8 cellular contexts compared by ENCODE assay signal in the genomic region with DNA sequence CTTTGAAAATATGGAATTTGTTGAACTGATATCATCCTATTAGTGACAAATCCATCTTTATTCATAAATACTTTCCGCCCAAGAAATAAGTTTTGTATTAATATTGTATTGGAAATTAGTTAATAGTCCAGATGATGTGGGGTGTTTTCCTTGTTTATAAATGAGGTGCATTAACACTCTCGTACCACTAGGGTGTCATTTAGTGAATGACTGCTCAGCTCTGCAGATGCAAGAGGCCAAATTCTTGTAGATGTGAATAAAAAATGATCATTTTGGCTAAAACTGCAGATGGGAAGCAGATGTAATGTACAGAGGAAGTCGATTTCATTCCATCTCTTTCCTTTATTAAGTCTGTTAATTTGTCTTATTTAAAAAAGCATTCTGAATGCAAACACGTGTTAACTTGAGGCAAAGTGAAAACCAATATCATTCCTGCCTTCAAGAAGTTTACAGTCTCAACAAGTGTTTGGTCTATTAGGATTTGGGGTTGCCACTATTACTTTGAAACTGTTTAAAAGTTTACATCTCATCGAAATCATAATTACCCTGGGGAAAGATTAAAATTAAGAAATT.
DNase-seq lines count a peak whose midpoint lies in the region; ATAC-seq, FAIRE-seq and TF ChIP-seq lines count a peak whose summit lies in the region.

No MANE protein-coding gene starts in this region.

- H2BK120ac ChIP-seq in neuronal stem cell (ENCODE audit: low read depth, low read length), result no peak overlapping the region

- no peak overlapping the region for H3K23ac ChIP-seq in neuronal stem cell (ENCODE audit: low read depth, low read length, poor library complexity)

- no peak overlapping the region for H3K4me3 ChIP-seq in SU-DHL-6 (ENCODE audit: insufficient read depth, low read length, poor library complexity, severe bottlenecking)
- H3K4me3 ChIP-seq in kidney (ENCODE audit: low read length in 2 of 2), result no peak overlapping the region
- no peak overlapping the region for H3K4me3 ChIP-seq in neuronal stem cell (ENCODE audit: low read length in 2 of 2)

- H2BK15ac ChIP-seq in neuronal stem cell (ENCODE audit: low read length), result no peak overlapping the region

- H2AFZ ChIP-seq in SU-DHL-6 (ENCODE audit: low read depth, low read length, severe bottlenecking) (no peak overlapping the region), neuronal stem cell (ENCODE audit: low read length) (no peak overlapping the region)

- H3F3A ChIP-seq in SU-DHL-6 (ENCODE audit: insufficient read depth), result no peaks in the 10 kb centered on the region

- intact Hi-C loops in kidney (cut with DNase I), result no loop called here

- H2AK5ac ChIP-seq in neuronal stem cell (ENCODE audit: low read depth, low read length), result no peak overlapping the region

- no peaks in the 10 kb centered on the region for H3K9me3 ChIP-seq in SU-DHL-6 (ENCODE audit: insufficient read depth, low read length)
- H3K9me3 ChIP-seq in kidney (ENCODE audit: control insufficient read depth in 1 of 2, low read length in 2 of 2), result no peaks in the 10 kb centered on the region
- H3K9me3 ChIP-seq in neuronal stem cell (replicated peaks in 1 of 2; ENCODE audit: control insufficient read depth in 2 of 2, insufficient read depth in 1 of 2, low read depth in 1 of 2, low read length in 2 of 2), result no peaks in the 10 kb centered on the region

- H3K27me3 ChIP-seq in SU-DHL-6 (ENCODE audit: low read length) (no peaks in the 10 kb centered on the region), neuronal stem cell (ENCODE audit: control insufficient read depth in 3 of 3, insufficient read depth in 3 of 3, low read depth in 1 of 3, low read length in 3 of 3) (peaks cover 0 to 23% (median 7%) of the 10 kb centered on the region in 3 experiments)

- WGBS in neuronal stem cell (ENCODE audit: extremely low coverage in 2 of 2, insufficient read length in 2 of 2, insufficient replicate concordance in 1 of 2), 2 donors, result no CpG with 5 or more reads among the region's 5 CpGs

- peak; percentile 17 for FAIRE-seq in kidney (lab: Jason Lieb, UNC)

- TF ChIP-seq CTCF in SU-DHL-6 (IDR thresholded peaks at IDR 0.05; ENCODE audit: insufficient read depth, low read length, poor library complexity, severe bottlenecking) (peak; percentile 45), kidney (IDR thresholded peaks at IDR 0.05; ENCODE audit: borderline replicate concordance, extremely low read depth, insufficient read depth) (peak; percentile 8)

- DNase-seq in AG20443 (ENCODE audit: low spot score), result peak; percentile 56
- DNase-seq in GM19240 (ENCODE audit: insufficient read length, low spot score), result peak; percentile 25
- DNase-seq in kidney, result no peak
- DNase-seq in activated naive CD4-positive, alpha-beta T cell (lab: John Stamatoyannopoulos, UW), result no peak
- no peak for DNase-seq in neuronal stem cell (ENCODE audit: low spot score)
- no peak for DNase-seq in dedifferentiated amniotic fluid mesenchymal stem cell (ENCODE audit: extremely low spot score)

- H2BK12ac ChIP-seq in neuronal stem cell (ENCODE audit: low read length), result no peak overlapping the region

- ATAC-seq in HG03571 (IDR thresholded peaks at IDR 0.05; ENCODE audit: unreplicated experiment), result no peak

- H3K4me1 ChIP-seq in kidney (ENCODE audit: control insufficient read depth in 1 of 2, insufficient read depth in 1 of 2, low read depth in 1 of 2, low read length in 2 of 2), result peaks cover 0 to 8% of the 10 kb centered on the region in 2 donors
- H3K4me1 ChIP-seq in neuronal stem cell (ENCODE audit: control insufficient read depth in 2 of 2, insufficient read depth in 1 of 2, low read depth in 1 of 2, low read length in 2 of 2), result peaks cover 0 to 7% of the 10 kb centered on the region in 2 donors

- H3K14ac ChIP-seq in neuronal stem cell (ENCODE audit: low read length), result no peak overlapping the region

- no peak overlapping the region for H4K8ac ChIP-seq in neuronal stem cell (ENCODE audit: low read depth, low read length)

- no peaks in the 10 kb centered on the region for H3K79me1 ChIP-seq in neuronal stem cell (ENCODE audit: low read depth, low read length)

- no peak overlapping the region for H4K91ac ChIP-seq in neuronal stem cell (ENCODE audit: low read depth, low read length, poor library complexity)

- no peaks in the 10 kb centered on the region for H3K9me2 ChIP-seq in SU-DHL-6 (replicated peaks; ENCODE audit: insufficient read depth, low read length)

- H3K4ac ChIP-seq in neuronal stem cell (ENCODE audit: low read length), result no peak overlapping the region

- H2BK5ac ChIP-seq in neuronal stem cell (ENCODE audit: low read length), result no peak overlapping the region

- H4K20me1 ChIP-seq in SU-DHL-6 (ENCODE audit: low read depth, low read length), result no peaks in the 10 kb centered on the region

- H3K4me2 ChIP-seq in SU-DHL-6 (ENCODE audit: low read depth, low read length, poor library complexity, severe bottlenecking) (no peak overlapping the region), neuronal stem cell (ENCODE audit: insufficient read depth, low read length, poor library complexity, severe bottlenecking) (no peak overlapping the region)

- H3K27ac ChIP-seq in SU-DHL-6 (ENCODE audit: low read depth, low read length), result no peak overlapping the region
- no peak overlapping the region for H3K27ac ChIP-seq in kidney (ENCODE audit: low read depth in 2 of 2, low read length in 2 of 2)
- no peak overlapping the region for H3K27ac ChIP-seq in neuronal stem cell (replicated peaks; ENCODE audit: low read length)

- no peak overlapping the region for H3K18ac ChIP-seq in neuronal stem cell (ENCODE audit: low read length)

- H3K79me2 ChIP-seq in SU-DHL-6 (ENCODE audit: insufficient read depth, low read length), result no peaks in the 10 kb centered on the region

- no peaks in the 10 kb centered on the region for H3K36me3 ChIP-seq in SU-DHL-6 (ENCODE audit: low read length)
- no peaks in the 10 kb centered on the region for H3K36me3 ChIP-seq in kidney (ENCODE audit: control insufficient read depth in 1 of 2, insufficient read depth in 2 of 2, low read length in 2 of 2)
- H3K36me3 ChIP-seq in neuronal stem cell (replicated peaks in 1 of 2; ENCODE audit: control insufficient read depth in 2 of 2, insufficient read depth in 2 of 2, low read length in 2 of 2), result no peaks in the 10 kb centered on the region

- H3K9ac ChIP-seq in SU-DHL-6 (ENCODE audit: low read length), result no peak overlapping the region
- H3K9ac ChIP-seq in kidney (ENCODE audit: low read length in 2 of 2), result no peak overlapping the region
- no peak overlapping the region for H3K9ac ChIP-seq in neuronal stem cell (ENCODE audit: low read depth, low read length, poor library complexity)

Comparison
In these comparisons a context has a peak if more than half of its experiments do, and no peak if none do; other contexts are left out.
1. DNase-seq: peak in AG20443 (single experiment) and GM19240 (single experiment); none in kidney (single experiment), activated naive CD4-positive, alpha-beta T cell (0 of 4), neuronal stem cell (single experiment) and dedifferentiated amniotic fluid mesenchymal stem cell (single experiment).